Comparison of ENCODE assay signal across 26 cellular contexts in genomic region chr5:81209869-81210268, GRCh38. TPM values are rescaled to one million over a fixed set of nuclear protein-coding genes. Genes with fewer than 3 reads are reported as not detected.
A peak's percentile ranks its signal among the peaks of the same experiment; 100 is the strongest.
DNase-seq lines count a peak whose midpoint lies in the region; ATAC-seq and TF ChIP-seq lines count a peak whose summit lies in the region.
"Had no signal": no experiment of that assay in that cellular context is flagged by ENCODE, and none has a peak within 500 bp of the region (broad histone marks: within the 10 kb centered on the region; RNA-seq: fewer than 3 reads in every experiment).

No MANE protein-coding gene starts in this region.

- peak; percentile 14 for ATAC-seq in activated naive CD8-positive, alpha-beta T cell treated with anti-CD3 and anti-CD28 coated beads, Interleukin-2, amount 10 ng/mL, durations not matched to agents 7 days and 5 days (ENCODE audit: low read depth)
- ATAC-seq in stimulated activated memory B cell treated with anti-CD40 and anti-IgM and Interleukin-4, amounts not matched to agents 10 μg/mL and 1 μg/mL and 100 μg/mL, for 72 hours: peak; percentile 6
- ATAC-seq in left lobe of liver: no peak
- no peak for ATAC-seq in GM21360 (IDR thresholded peaks at IDR 0.05; ENCODE audit: unreplicated experiment)
- ATAC-seq: body of pancreas, HCT116, K562, mucosa of descending colon, right lobe of liver, Right ventricle myocardium inferior had no signal

- no peaks in the 10 kb centered on the region for H3K4me1 ChIP-seq in HEK293 (ENCODE audit: control insufficient read depth, insufficient read depth, low read length)
- H3K4me1 ChIP-seq: right lobe of liver, uterus had no signal

- POLR2A ChIA-PET in HEK293 (lab: Yijun Ruan, JAX): no interaction called here
- POLR2A ChIA-PET in activated naive CD8-positive, alpha-beta T cell treated with anti-CD3 and anti-CD28 coated beads, Interleukin-2, amount 10 ng/mL, durations not matched to agents 7 days and 5 days (lab: Charles Lee): no interaction called here

- no peak for DNase-seq in activated T-cell treated with anti-CD3 and anti-CD28 coated beads, Interleukin-2, amount 50 U/mL, for 24 hours
- DNase-seq in activated T-cell treated with anti-CD3 and anti-CD28 coated beads for 4 hours: no peak
- no peak for DNase-seq in activated naive CD8-positive, alpha-beta T cell treated with anti-CD3 and anti-CD28 coated beads, Interleukin-2, amount 10 ng/mL, durations not matched to agents 7 days and 5 days
- no peak for DNase-seq in left lobe of liver (ENCODE audit: low spot score)
- DNase-seq: body of pancreas, kidney glomerular epithelial cell, MG63, mucosa of descending colon, NCI-H2081, NCI-H446 treated with DMSO at 0.1 percent for 48 hours, posterior cingulate gyrus, right lobe of liver, uterus had no signal

- H3K27ac ChIP-seq in HEK293 (ENCODE audit: extremely low read depth, low read depth, low read length): no peak overlapping the region
- H3K27ac ChIP-seq: body of pancreas, right lobe of liver, thoracic aorta, uterus had no signal

- H3K36me3 Mint-ChIP-seq in activated T-cell treated with anti-CD3 and anti-CD28 coated beads, Interleukin-2, amount 50 U/mL, for 24 hours (ENCODE audit: low read depth): peaks cover 77% of the 10 kb centered on the region
- H3K36me3 Mint-ChIP-seq in activated naive CD8-positive, alpha-beta T cell treated with anti-CD3 and anti-CD28 coated beads, Interleukin-2, amount 10 ng/mL, durations not matched to agents 7 days and 5 days: no peaks in the 10 kb centered on the region
- no peaks in the 10 kb centered on the region for H3K36me3 Mint-ChIP-seq in stimulated activated memory B cell treated with anti-CD40 and anti-IgM and Interleukin-4, amounts not matched to agents 10 μg/mL and 1 μg/mL and 100 μg/mL, for 72 hours

- H3K4me3 Mint-ChIP-seq in activated T-cell treated with anti-CD3 and anti-CD28 coated beads, Interleukin-2, amount 50 U/mL, for 24 hours: no peak overlapping the region
- no peak overlapping the region for H3K4me3 Mint-ChIP-seq in activated naive CD8-positive, alpha-beta T cell treated with anti-CD3 and anti-CD28 coated beads, Interleukin-2, amount 10 ng/mL, durations not matched to agents 7 days and 5 days
- no peak overlapping the region for H3K4me3 Mint-ChIP-seq in stimulated activated memory B cell treated with anti-CD40 and anti-IgM and Interleukin-4, amounts not matched to agents 10 μg/mL and 1 μg/mL and 100 μg/mL, for 72 hours
- H3K4me3 Mint-ChIP-seq: activated T-helper 1 cell treated with anti-CD3 and anti-CD28 coated beads, Interleukin-12 subunit alpha, Interleukin-12 subunit beta, Interleukin-2, Interleukin-4 antibody, amounts not matched to agents 30 ng/mL and 10 ng/mL and 1 ng/mL, durations not matched to agents 14 hours and 24 hours and 36 hours; nephron had no signal

- H3K9me3 ChIP-seq in HEK293 (ENCODE audit: control insufficient read depth, insufficient read depth, low read depth, low read length): no peaks in the 10 kb centered on the region
- H3K9me3 ChIP-seq: body of pancreas, MG63, mucosa of descending colon, right lobe of liver, thoracic aorta, uterus had no signal

- no peak overlapping the region for H3K4me3 ChIP-seq in HEK293 (ENCODE audit: low read depth, low read length)
- H3K4me3 ChIP-seq: body of pancreas, K562, lung, MG63, mucosa of descending colon, right lobe of liver, thoracic aorta, uterus had no signal

- no peaks in the 10 kb centered on the region for H3K36me3 ChIP-seq in HEK293 (ENCODE audit: control insufficient read depth in 2 of 2, insufficient read depth in 1 of 2, low read length in 2 of 2)
- H3K36me3 ChIP-seq: MG63, right lobe of liver, thoracic aorta, uterus had no signal

- CTCF ChIA-PET in HEK293 (lab: Yijun Ruan, JAX): interaction anchor here (0.9 kb wide), 1 partner anchor 15 kb away, joined by 3 read pairs; no protein-coding TSS in a partner anchor

- TF ChIP-seq CTCF in HEK293 (tag by site-specific recombination; IDR thresholded peaks at IDR 0.05): no peak

- H3K4me1 Mint-ChIP-seq in activated T-cell treated with anti-CD3 and anti-CD28 coated beads, Interleukin-2, amount 50 U/mL, for 24 hours (ENCODE audit: low read depth): peaks cover 28% of the 10 kb centered on the region
- H3K4me1 Mint-ChIP-seq in activated naive CD8-positive, alpha-beta T cell treated with anti-CD3 and anti-CD28 coated beads, Interleukin-2, amount 10 ng/mL, durations not matched to agents 7 days and 5 days: no peaks in the 10 kb centered on the region
- H3K4me1 Mint-ChIP-seq in stimulated activated memory B cell treated with anti-CD40 and anti-IgM and Interleukin-4, amounts not matched to agents 10 μg/mL and 1 μg/mL and 100 μg/mL, for 72 hours: peaks cover 33% of the 10 kb centered on the region

- H3K27me3 Mint-ChIP-seq in activated T-cell treated with anti-CD3 and anti-CD28 coated beads, Interleukin-2, amount 50 U/mL, for 24 hours: no peaks in the 10 kb centered on the region
- no peaks in the 10 kb centered on the region for H3K27me3 Mint-ChIP-seq in activated naive CD8-positive, alpha-beta T cell treated with anti-CD3 and anti-CD28 coated beads, Interleukin-2, amount 10 ng/mL, durations not matched to agents 7 days and 5 days
- peaks cover 22% of the 10 kb centered on the region for H3K27me3 Mint-ChIP-seq in stimulated activated memory B cell treated with anti-CD40 and anti-IgM and Interleukin-4, amounts not matched to agents 10 μg/mL and 1 μg/mL and 100 μg/mL, for 72 hours

- peak overlapping the region; percentile 0 for H3K27ac Mint-ChIP-seq in activated T-cell treated with anti-CD3 and anti-CD28 coated beads, Interleukin-2, amount 50 U/mL, for 24 hours
- H3K27ac Mint-ChIP-seq in activated naive CD8-positive, alpha-beta T cell treated with anti-CD3 and anti-CD28 coated beads, Interleukin-2, amount 10 ng/mL, durations not matched to agents 7 days and 5 days: no peak overlapping the region
- no peak overlapping the region for H3K27ac Mint-ChIP-seq in stimulated activated memory B cell treated with anti-CD40 and anti-IgM and Interleukin-4, amounts not matched to agents 10 μg/mL and 1 μg/mL and 100 μg/mL, for 72 hours
- H3K27ac Mint-ChIP-seq: activated T-helper 1 cell treated with anti-CD3 and anti-CD28 coated beads, Interleukin-12 subunit alpha, Interleukin-12 subunit beta, Interleukin-2, Interleukin-4 antibody, amounts not matched to agents 30 ng/mL and 10 ng/mL and 1 ng/mL, durations not matched to agents 14 hours and 24 hours and 36 hours; nephron had no signal

- no peaks in the 10 kb centered on the region for H3K9me3 Mint-ChIP-seq in activated T-cell treated with anti-CD3 and anti-CD28 coated beads, Interleukin-2, amount 50 U/mL, for 24 hours
- no peaks in the 10 kb centered on the region for H3K9me3 Mint-ChIP-seq in activated naive CD8-positive, alpha-beta T cell treated with anti-CD3 and anti-CD28 coated beads, Interleukin-2, amount 10 ng/mL, durations not matched to agents 7 days and 5 days
- no peaks in the 10 kb centered on the region for H3K9me3 Mint-ChIP-seq in stimulated activated memory B cell treated with anti-CD40 and anti-IgM and Interleukin-4, amounts not matched to agents 10 μg/mL and 1 μg/mL and 100 μg/mL, for 72 hours
- H3K9me3 Mint-ChIP-seq: activated T-helper 1 cell treated with anti-CD3 and anti-CD28 coated beads, Interleukin-12 subunit alpha, Interleukin-12 subunit beta, Interleukin-2, Interleukin-4 antibody, amounts not matched to agents 30 ng/mL and 10 ng/mL and 1 ng/mL, durations not matched to agents 14 hours and 24 hours and 36 hours; nephron had no signal

TF ChIP-seq in HEK293, 187 proteins besides CTCF, POLR2A, EP300 and RAD21 (continues in another document):
- TF ChIP-seq ZBTB17 (tag by site-specific recombination; IDR thresholded peaks at IDR 0.05) (no peak), ZNF311 (tag by site-specific recombination; IDR thresholded peaks at IDR 0.05; ENCODE audit: borderline replicate concordance) (no peak), EGR2 (tag by site-specific recombination; IDR thresholded peaks at IDR 0.05; ENCODE audit: low read depth) (peak; percentile 58), ZNF274 (IDR thresholded peaks at IDR 0.05; ENCODE audit: low read length) (no peak), ZNF274 (tag by site-specific recombination; IDR thresholded peaks at IDR 0.05; ENCODE audit: borderline replicate concordance) (no peak), ZFHX2 (tag by site-specific recombination; conservative IDR thresholded peaks at IDR 0.05) (0 out of 2 replicates have a peak, but pooled peaks have one; percentile 14), ZNF791 (tag by site-specific recombination; IDR thresholded peaks at IDR 0.05) (no peak), ZNF121 (tag by site-specific recombination; IDR thresholded peaks at IDR 0.05) (no peak), ZNF626 (tag by site-specific recombination; IDR thresholded peaks at IDR 0.05) (no peak), KLF7 (tag by site-specific recombination; IDR thresholded peaks at IDR 0.05; ENCODE audit: borderline replicate concordance) (no peak), ZNF416 (tag by site-specific recombination; IDR thresholded peaks at IDR 0.05) (no peak)
- TF ChIP-seq, protein P1, sequence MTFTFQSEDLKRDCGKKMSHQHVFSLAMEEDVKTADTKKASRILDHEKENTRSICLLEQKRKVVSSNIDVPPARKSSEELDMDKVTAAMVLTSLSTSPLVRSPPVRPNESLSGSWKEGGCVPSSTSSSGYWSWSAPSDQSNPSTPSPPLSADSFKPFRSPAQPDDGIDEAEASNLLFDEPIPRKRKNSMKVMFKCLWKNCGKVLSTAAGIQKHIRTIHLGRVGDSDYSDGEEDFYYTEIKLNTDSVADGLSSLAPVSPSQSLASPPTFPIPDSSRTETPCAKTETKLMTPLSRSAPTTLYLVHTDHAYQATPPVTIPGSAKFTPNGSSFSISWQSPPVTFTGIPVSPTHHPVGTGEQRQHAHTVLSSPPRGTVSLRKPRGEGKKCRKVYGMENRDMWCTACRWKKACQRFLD (tag by site-specific recombination; IDR thresholded peaks at IDR 0.05): no peak

RNA-seq across cellular contexts. Expression of gene CKMT2, which starts 23.3 kb away (rescaled TPM):
- not detected for total RNA-seq in activated naive CD8-positive, alpha-beta T cell treated with anti-CD3 and anti-CD28 coated beads, Interleukin-2, amount 10 ng/mL, durations not matched to agents 7 days and 5 days
- 0.78 TPM for total RNA-seq in left lobe of liver
- total RNA-seq: activated T-helper 1 cell treated with anti-CD3 and anti-CD28 coated beads, Interleukin-12 subunit alpha, Interleukin-12 subunit beta, Interleukin-2, Interleukin-4 antibody, amounts not matched to agents 30 ng/mL and 10 ng/mL and 1 ng/mL, durations not matched to agents 14 hours and 24 hours and 36 hours; chondrocyte; HT1080; K562; T-helper 2 cell treated with Interferon-gamma antibody and Interleukin-4, amounts not matched to agents 100 ng/mL and 5 ng/mL, for 36 hours had no signal

Comparison
In these comparisons a context has a peak if more than half of its experiments do, and no peak if none do; other contexts are left out.
1. ATAC-seq: peak in activated naive CD8-positive, alpha-beta T cell treated with anti-CD3 and anti-CD28 coated beads, Interleukin-2, amount 10 ng/mL, durations not matched to agents 7 days and 5 days (single experiment) and stimulated activated memory B cell treated with anti-CD40 and anti-IgM and Interleukin-4, amounts not matched to agents 10 μg/mL and 1 μg/mL and 100 μg/mL, for 72 hours (single experiment); none in left lobe of liver (single experiment) and GM21360 (single experiment).